ENCODE assay signal across 14 cellular contexts in genomic region chr2:161708350-161708974, GRCh38.
A peak's percentile ranks its signal among the peaks of the same experiment; 100 is the strongest.
DNase-seq lines count a peak whose midpoint lies in the region; ATAC-seq and TF ChIP-seq lines count a peak whose summit lies in the region.
"Had no signal": no experiment of that assay in that cellular context is flagged by ENCODE, and none has a peak within 500 bp of the region (broad histone marks: within the 10 kb centered on the region; RNA-seq: fewer than 3 reads in every experiment).

No MANE protein-coding gene starts in this region.

- H4K20me1 ChIP-seq in GM23338 (replicated peaks; ENCODE audit: insufficient read depth): no peaks in the 10 kb centered on the region
- H4K20me1 ChIP-seq in neural cell (ENCODE audit: insufficient read depth): no peaks in the 10 kb centered on the region

- no peak overlapping the region for H2AFZ ChIP-seq in GM23338
- H2AFZ ChIP-seq in neural cell (ENCODE audit: low read depth, low read length): no peak overlapping the region

- H3K9me3 Mint-ChIP-seq in activated T-cell treated with anti-CD3 and anti-CD28 coated beads, Interleukin-2, amount 50 U/mL, for 4 hours: no peaks in the 10 kb centered on the region
- no peaks in the 10 kb centered on the region for H3K9me3 Mint-ChIP-seq in activated T-cell treated with anti-CD3 and anti-CD28 coated beads, Interleukin-2, amount 50 U/mL, for 24 hours
- no peaks in the 10 kb centered on the region for H3K9me3 Mint-ChIP-seq in GM23338
- H3K9me3 Mint-ChIP-seq: activated T-helper 2 cell treated with anti-CD3 and anti-CD28 coated beads, Interferon-gamma antibody, Interleukin-2, Interleukin-4, amounts not matched to agents 10 μg/mL and 5 μg/mL and 100 μg/mL, durations not matched to agents 14 hours and 24 hours and 36 hours had no signal

- H3F3A ChIP-seq in GM23338 (replicated peaks; ENCODE audit: low read depth) (no peaks in the 10 kb centered on the region), neural cell (ENCODE audit: insufficient read depth, low read length, poor library complexity, severe bottlenecking) (no peaks in the 10 kb centered on the region)

- H3K4me1 ChIP-seq in GM23338 (ENCODE audit: insufficient read depth) (no peaks in the 10 kb centered on the region), right lobe of liver (no peaks in the 10 kb centered on the region)
- H3K4me1 ChIP-seq: left ventricle myocardium inferior had no signal

- no peaks in the 10 kb centered on the region for H3K36me3 Mint-ChIP-seq in activated T-cell treated with anti-CD3 and anti-CD28 coated beads, Interleukin-2, amount 50 U/mL, for 4 hours (ENCODE audit: insufficient read depth)
- no peaks in the 10 kb centered on the region for H3K36me3 Mint-ChIP-seq in activated T-cell treated with anti-CD3 and anti-CD28 coated beads, Interleukin-2, amount 50 U/mL, for 24 hours (ENCODE audit: low read depth)
- no peaks in the 10 kb centered on the region for H3K36me3 Mint-ChIP-seq in GM23338 (ENCODE audit: low read depth)

- H3K79me2 ChIP-seq in GM23338 (replicated peaks; ENCODE audit: insufficient read depth) (no peaks in the 10 kb centered on the region), neural cell (replicated peaks; ENCODE audit: insufficient read depth, low read length) (no peaks in the 10 kb centered on the region)

- H3K27me3 Mint-ChIP-seq in activated T-cell treated with anti-CD3 and anti-CD28 coated beads, Interleukin-2, amount 50 U/mL, for 4 hours (ENCODE audit: low read depth): peaks cover 3% of the 10 kb centered on the region
- H3K27me3 Mint-ChIP-seq in activated T-cell treated with anti-CD3 and anti-CD28 coated beads, Interleukin-2, amount 50 U/mL, for 24 hours: peaks cover 5% of the 10 kb centered on the region
- H3K27me3 Mint-ChIP-seq in GM23338 (ENCODE audit: insufficient read depth, low read depth, poor library complexity): no peaks in the 10 kb centered on the region

- peak in 1 of 2 donors; percentile 32 for ATAC-seq in activated T-cell treated with anti-CD3 and anti-CD28 coated beads, Interleukin-2, amount 50 U/mL, for 4 hours
- no peak for ATAC-seq in GM23338
- no peak for ATAC-seq in HG03378 (IDR thresholded peaks at IDR 0.05; ENCODE audit: unreplicated experiment)
- no peak for ATAC-seq in right lobe of liver

- no peak overlapping the region for H3K27ac Mint-ChIP-seq in activated T-cell treated with anti-CD3 and anti-CD28 coated beads, Interleukin-2, amount 50 U/mL, for 24 hours
- H3K27ac Mint-ChIP-seq in GM23338: peak overlapping the region; percentile 7; the same call in 1 of the 2 replicates
- H3K27ac Mint-ChIP-seq: activated T-helper 2 cell treated with anti-CD3 and anti-CD28 coated beads, Interferon-gamma antibody, Interleukin-2, Interleukin-4, amounts not matched to agents 10 μg/mL and 5 μg/mL and 100 μg/mL, durations not matched to agents 14 hours and 24 hours and 36 hours had no signal

- WGBS in right lobe of liver (ENCODE audit: insufficient coverage, low coverage, low lambda C conversion rate, missing lambda C conversion rate): 86% methylated on average over 1 of the region's 1 CpG

- no peaks in the 10 kb centered on the region for H3K27me3 ChIP-seq in GM23338 (ENCODE audit: insufficient read depth)
- H3K27me3 ChIP-seq in neural cell (ENCODE audit: insufficient read depth, low read depth, low read length): no peaks in the 10 kb centered on the region
- no peaks in the 10 kb centered on the region for H3K27me3 ChIP-seq in right lobe of liver
- H3K27me3 ChIP-seq: dorsolateral prefrontal cortex had no signal

- no peaks in the 10 kb centered on the region for H3K9me3 ChIP-seq in neural cell (ENCODE audit: low read length)
- no peaks in the 10 kb centered on the region for H3K9me3 ChIP-seq in right lobe of liver
- H3K9me3 ChIP-seq: left ventricle myocardium inferior had no signal

- H3K4me3 Mint-ChIP-seq in activated T-cell treated with anti-CD3 and anti-CD28 coated beads, Interleukin-2, amount 50 U/mL, for 4 hours: peak overlapping the region; percentile 22
- no peak overlapping the region for H3K4me3 Mint-ChIP-seq in activated T-cell treated with anti-CD3 and anti-CD28 coated beads, Interleukin-2, amount 50 U/mL, for 24 hours
- H3K4me3 Mint-ChIP-seq in GM23338: no peak overlapping the region

- intact Hi-C loops in right lobe of liver (cut with DNase I): no loop called here

- H3K9ac ChIP-seq in neural cell (ENCODE audit: low read length): no peak overlapping the region

- H3K4me3 ChIP-seq in GM23338 (no peak overlapping the region), neural cell (ENCODE audit: low read length) (no peak overlapping the region), right lobe of liver (no peak overlapping the region)
- H3K4me3 ChIP-seq: left ventricle myocardium inferior had no signal

- H3K4me2 ChIP-seq in GM23338: no peak overlapping the region
- no peak overlapping the region for H3K4me2 ChIP-seq in neural cell (ENCODE audit: low read length)

- no peak for TF ChIP-seq RAD21 in neural cell (conservative IDR thresholded peaks at IDR 0.05)

- H3K9me2 ChIP-seq in GM23338 (ENCODE audit: insufficient read depth): no peaks in the 10 kb centered on the region
- H3K9me2 ChIP-seq in neural cell (ENCODE audit: insufficient read depth, low read length): no peaks in the 10 kb centered on the region

- no peak for TF ChIP-seq POLR2A in right lobe of liver (IDR thresholded peaks at IDR 0.05)

- no peak for TF ChIP-seq CTCF in GM23338 (conservative IDR thresholded peaks at IDR 0.05; ENCODE audit: low read depth in 2 of 2)
- TF ChIP-seq CTCF in VCaP (conservative IDR thresholded peaks at IDR 0.05): no peak
- no peak for TF ChIP-seq CTCF in neural cell (IDR thresholded peaks at IDR 0.05; ENCODE audit: poor library complexity, severe bottlenecking)
- TF ChIP-seq CTCF in right lobe of liver (IDR thresholded peaks at IDR 0.05): no peak

- peaks cover 14% of the 10 kb centered on the region for H3K4me1 Mint-ChIP-seq in activated T-cell treated with anti-CD3 and anti-CD28 coated beads, Interleukin-2, amount 50 U/mL, for 4 hours (ENCODE audit: low read depth)
- peaks cover 12% of the 10 kb centered on the region for H3K4me1 Mint-ChIP-seq in activated T-cell treated with anti-CD3 and anti-CD28 coated beads, Interleukin-2, amount 50 U/mL, for 24 hours (ENCODE audit: low read depth)
- no peaks in the 10 kb centered on the region for H3K4me1 Mint-ChIP-seq in GM23338

- H3K36me3 ChIP-seq in GM23338 (ENCODE audit: insufficient read depth) (no peaks in the 10 kb centered on the region), neural cell (ENCODE audit: insufficient read depth, low read length) (no peaks in the 10 kb centered on the region), right lobe of liver (no peaks in the 10 kb centered on the region)
- H3K36me3 ChIP-seq: left ventricle myocardium inferior had no signal

- no peak for TF ChIP-seq EP300 in neural cell (conservative IDR thresholded peaks at IDR 0.05; ENCODE audit: poor library complexity, severe bottlenecking)

- H3K27ac ChIP-seq in GM23338 (ENCODE audit: low read depth): no peak overlapping the region
- peak overlapping the region; percentile 85 for H3K27ac ChIP-seq in VCaP
- no peak overlapping the region for H3K27ac ChIP-seq in neural cell (ENCODE audit: low read length)
- no peak overlapping the region for H3K27ac ChIP-seq in right lobe of liver
- H3K27ac ChIP-seq: left ventricle myocardium inferior, RWPE1 had no signal

- DNase-seq in activated T-cell treated with anti-CD3 and anti-CD28 coated beads, Interleukin-2, amount 50 U/mL, for 4 hours: no peak
- no peak for DNase-seq in activated T-cell treated with anti-CD3 and anti-CD28 coated beads, Interleukin-2, amount 50 U/mL, for 24 hours
- DNase-seq in GM23338 (ENCODE audit: low spot score): no peak
- no peak for DNase-seq in NCI-H2171 treated with DMSO at 0.1 percent for 48 hours (lab: John Stamatoyannopoulos, UW)
- DNase-seq in right lobe of liver: no peak
- DNase-seq: dorsolateral prefrontal cortex; Kasumi-1; left ventricle myocardium inferior; stimulated activated CD4-positive, alpha-beta T cell treated with anti-CD3 and anti-CD28 coated beads, Interleukin-1b, Interleukin-23, amount 100 ng/mL, for 48 hours had no signal

TF ChIP-seq in GM23338, 12 proteins besides CTCF, POLR2A, EP300 and RAD21 (continues in another document):
- TF ChIP-seq STAT1 (IDR thresholded peaks at IDR 0.05; ENCODE audit: unreplicated experiment): no peak

TF ChIP-seq in neural cell, 6 proteins besides CTCF, POLR2A, EP300 and RAD21:
- TF ChIP-seq SMC3 (conservative IDR thresholded peaks at IDR 0.05; ENCODE audit: poor library complexity) (no peak), TAF1 (IDR thresholded peaks at IDR 0.05; ENCODE audit: low read depth) (no peak), MXI1 (conservative IDR thresholded peaks at IDR 0.05; ENCODE audit: poor library complexity, severe bottlenecking) (no peak), POLR2AphosphoS5 (IDR thresholded peaks at IDR 0.05) (peak; percentile 34), EZH2 (IDR thresholded peaks at IDR 0.05; ENCODE audit: borderline replicate concordance, insufficient read depth, low read length, poor library complexity, severe bottlenecking) (no peak)
- TF ChIP-seq, protein P1, sequence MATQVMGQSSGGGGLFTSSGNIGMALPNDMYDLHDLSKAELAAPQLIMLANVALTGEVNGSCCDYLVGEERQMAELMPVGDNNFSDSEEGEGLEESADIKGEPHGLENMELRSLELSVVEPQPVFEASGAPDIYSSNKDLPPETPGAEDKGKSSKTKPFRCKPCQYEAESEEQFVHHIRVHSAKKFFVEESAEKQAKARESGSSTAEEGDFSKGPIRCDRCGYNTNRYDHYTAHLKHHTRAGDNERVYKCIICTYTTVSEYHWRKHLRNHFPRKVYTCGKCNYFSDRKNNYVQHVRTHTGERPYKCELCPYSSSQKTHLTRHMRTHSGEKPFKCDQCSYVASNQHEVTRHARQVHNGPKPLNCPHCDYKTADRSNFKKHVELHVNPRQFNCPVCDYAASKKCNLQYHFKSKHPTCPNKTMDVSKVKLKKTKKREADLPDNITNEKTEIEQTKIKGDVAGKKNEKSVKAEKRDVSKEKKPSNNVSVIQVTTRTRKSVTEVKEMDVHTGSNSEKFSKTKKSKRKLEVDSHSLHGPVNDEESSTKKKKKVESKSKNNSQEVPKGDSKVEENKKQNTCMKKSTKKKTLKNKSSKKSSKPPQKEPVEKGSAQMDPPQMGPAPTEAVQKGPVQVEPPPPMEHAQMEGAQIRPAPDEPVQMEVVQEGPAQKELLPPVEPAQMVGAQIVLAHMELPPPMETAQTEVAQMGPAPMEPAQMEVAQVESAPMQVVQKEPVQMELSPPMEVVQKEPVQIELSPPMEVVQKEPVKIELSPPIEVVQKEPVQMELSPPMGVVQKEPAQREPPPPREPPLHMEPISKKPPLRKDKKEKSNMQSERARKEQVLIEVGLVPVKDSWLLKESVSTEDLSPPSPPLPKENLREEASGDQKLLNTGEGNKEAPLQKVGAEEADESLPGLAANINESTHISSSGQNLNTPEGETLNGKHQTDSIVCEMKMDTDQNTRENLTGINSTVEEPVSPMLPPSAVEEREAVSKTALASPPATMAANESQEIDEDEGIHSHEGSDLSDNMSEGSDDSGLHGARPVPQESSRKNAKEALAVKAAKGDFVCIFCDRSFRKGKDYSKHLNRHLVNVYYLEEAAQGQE (IDR thresholded peaks at IDR 0.05; ENCODE audit: borderline replicate concordance): no peak
